10 cellular contexts compared by ENCODE assay signal in the genomic region with DNA sequence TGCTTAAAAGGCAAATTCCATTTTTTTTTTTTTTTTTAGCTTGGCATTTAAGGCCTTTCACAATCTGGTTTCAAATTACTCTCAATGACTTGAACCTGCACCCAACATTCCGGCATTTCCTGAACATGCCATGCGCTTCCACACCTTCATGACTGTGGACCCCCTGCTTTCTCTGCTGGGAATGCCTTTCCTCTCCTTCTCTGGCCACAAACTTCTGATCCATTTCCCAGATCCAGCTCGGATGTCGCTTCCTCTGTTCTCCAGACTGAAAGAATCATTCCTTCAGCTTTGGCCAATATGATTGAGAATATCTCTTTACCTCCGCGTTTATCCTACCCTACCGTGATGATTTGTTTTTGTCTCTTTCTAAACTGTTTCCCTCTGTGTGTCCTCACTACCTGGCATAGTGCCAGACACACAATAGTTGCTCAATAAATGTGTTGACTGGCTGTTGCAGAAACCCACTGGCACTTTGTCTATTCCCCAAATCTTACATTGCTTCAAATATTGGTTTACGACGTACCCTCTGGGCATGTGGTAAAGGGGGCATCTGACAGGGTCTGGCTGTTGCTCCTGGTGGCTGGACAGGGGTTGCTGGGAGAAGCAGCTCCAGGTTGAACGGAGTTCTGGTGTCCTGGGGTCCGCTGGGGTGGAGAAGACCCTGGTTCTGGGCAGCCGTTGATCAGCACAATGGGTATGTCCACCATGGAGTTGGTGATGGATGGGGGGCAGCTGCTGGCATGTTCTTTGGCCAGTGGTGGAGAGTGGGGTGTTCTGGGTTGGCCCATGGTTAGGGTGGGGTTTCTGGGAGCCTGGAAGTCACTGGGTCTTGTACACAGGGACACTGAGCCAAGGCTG. TPM values are rescaled to one million over a fixed set of nuclear protein-coding genes. Genes with fewer than 3 reads are reported as not detected.
A peak's percentile ranks its signal among the peaks of the same experiment; 100 is the strongest.
DNase-seq lines count a peak whose midpoint lies in the region; TF ChIP-seq lines count a peak whose summit lies in the region.
"Had no signal": no experiment of that assay in that cellular context is flagged by ENCODE, and none has a peak within 500 bp of the region (broad histone marks: within the 10 kb centered on the region; RNA-seq: fewer than 3 reads in every experiment).

No MANE protein-coding gene starts in this region.

- POLR2A ChIA-PET in activated CD4-positive, alpha-beta memory T cell treated with anti-CD3 and anti-CD28 coated beads for 36 hours (lab: Charles Lee) = interaction anchor here (1.4 kb wide), 2 partner anchors 11 to 31 kb away, joined by 4 to 5 read pairs; no protein-coding TSS in a partner anchor
- POLR2A ChIA-PET in activated CD4-positive, alpha-beta memory T cell treated with anti-CD3 and anti-CD28 coated beads, Interleukin-2, amount 10 ng/mL, durations not matched to agents 7 days and 5 days (lab: Charles Lee) = interaction anchor here (0.9 to 3.7 kb wide), 5 partner anchors 10 to 69 kb away, joined by 3 to 15 read pairs (median 4); partner anchors contain the start of gene TOP2A

- H3K9me2 ChIP-seq in MM.1S (replicated peaks; ENCODE audit: insufficient read depth, low read length) = no peaks in the 10 kb centered on the region

- DNase-seq in activated CD4-positive, alpha-beta memory T cell treated with anti-CD3 and anti-CD28 coated beads for 36 hours = no peak
- DNase-seq in activated CD4-positive, alpha-beta memory T cell treated with anti-CD3 and anti-CD28 coated beads, Interleukin-2, amount 10 ng/mL, durations not matched to agents 7 days and 5 days = no peak
- DNase-seq in SK-N-MC (ENCODE audit: low read depth, low spot score) (no peak), foreskin fibroblast (peak; percentile 63 to 74), NCI-H2196 treated with DMSO at 0.1 percent for 48 hours (lab: John Stamatoyannopoulos, UW; ENCODE audit: unreplicated experiment) (no peak), MM.1S (no peak), GOT3 (lab: John Stamatoyannopoulos, UW) (no peak)
- DNase-seq: activated gamma-delta T cell had no signal

- H3K27me3 ChIP-seq in stomach smooth muscle (ENCODE audit: control insufficient read depth in 1 of 2, insufficient read depth in 2 of 2, low read length in 2 of 2) (no peaks in the 10 kb centered on the region), MM.1S (replicated peaks; ENCODE audit: insufficient read depth, low read length) (peaks cover 64% of the 10 kb centered on the region)
- H3K27me3 ChIP-seq: BLaER1 had no signal

- H3F3A ChIP-seq in MM.1S (ENCODE audit: insufficient read depth, low read length) = no peaks in the 10 kb centered on the region

- H3K4me3 ChIP-seq in SK-N-MC = 0 out of 2 replicates have a peak overlapping the region, but pooled peaks have one; percentile 30
- no peak overlapping the region for H3K4me3 ChIP-seq in foreskin fibroblast (ENCODE audit: low read depth in 1 of 2, low read length in 2 of 2)
- H3K4me3 ChIP-seq in stomach smooth muscle (ENCODE audit: low read length in 2 of 2) = no peak overlapping the region
- no peak overlapping the region for H3K4me3 ChIP-seq in MM.1S (ENCODE audit: low read length)
- H3K4me3 ChIP-seq: BLaER1 had no signal

- H3K4me1 Mint-ChIP-seq in activated CD4-positive, alpha-beta memory T cell treated with anti-CD3 and anti-CD28 coated beads for 36 hours (ENCODE audit: low read depth) = peaks cover 73% of the 10 kb centered on the region
- peaks cover 95% of the 10 kb centered on the region for H3K4me1 Mint-ChIP-seq in activated CD4-positive, alpha-beta memory T cell treated with anti-CD3 and anti-CD28 coated beads, Interleukin-2, amount 10 ng/mL, durations not matched to agents 7 days and 5 days

- H3K9me3 Mint-ChIP-seq in activated CD4-positive, alpha-beta memory T cell treated with anti-CD3 and anti-CD28 coated beads for 36 hours = no peaks in the 10 kb centered on the region
- no peaks in the 10 kb centered on the region for H3K9me3 Mint-ChIP-seq in activated CD4-positive, alpha-beta memory T cell treated with anti-CD3 and anti-CD28 coated beads, Interleukin-2, amount 10 ng/mL, durations not matched to agents 7 days and 5 days

- H3K27me3 Mint-ChIP-seq in activated CD4-positive, alpha-beta memory T cell treated with anti-CD3 and anti-CD28 coated beads for 36 hours = no peaks in the 10 kb centered on the region
- H3K27me3 Mint-ChIP-seq in activated CD4-positive, alpha-beta memory T cell treated with anti-CD3 and anti-CD28 coated beads, Interleukin-2, amount 10 ng/mL, durations not matched to agents 7 days and 5 days = peaks cover 6% of the 10 kb centered on the region

- H4K20me1 ChIP-seq in MM.1S (ENCODE audit: insufficient read depth, low read length) = no peaks in the 10 kb centered on the region
- H4K20me1 ChIP-seq: BLaER1 had no signal

- H3K27ac Mint-ChIP-seq in activated CD4-positive, alpha-beta memory T cell treated with anti-CD3 and anti-CD28 coated beads for 36 hours = peak overlapping the region; percentile 74
- H3K27ac Mint-ChIP-seq in activated CD4-positive, alpha-beta memory T cell treated with anti-CD3 and anti-CD28 coated beads, Interleukin-2, amount 10 ng/mL, durations not matched to agents 7 days and 5 days = no peak overlapping the region

- H3K4me2 ChIP-seq in MM.1S (ENCODE audit: low read depth, low read length) = no peak overlapping the region

- H3K27ac ChIP-seq in SK-N-MC (no peak overlapping the region), stomach smooth muscle (ENCODE audit: low read length) (peak overlapping the region; percentile 67), MM.1S (ENCODE audit: low read length) (no peak overlapping the region)
- H3K27ac ChIP-seq: BLaER1 had no signal

- H3K9me3 ChIP-seq in SK-N-MC (ENCODE audit: low read depth, low read length) (no peaks in the 10 kb centered on the region), stomach smooth muscle (ENCODE audit: control insufficient read depth in 2 of 2, low read length in 2 of 2) (no peaks in the 10 kb centered on the region), MM.1S (replicated peaks; ENCODE audit: insufficient read depth, low read length) (no peaks in the 10 kb centered on the region)
- H3K9me3 ChIP-seq: BLaER1 had no signal

- no peak for TF ChIP-seq CTCF in foreskin fibroblast (IDR thresholded peaks at IDR 0.05; ENCODE audit: low read depth, low read length)
- no peak for TF ChIP-seq CTCF in MM.1S (IDR thresholded peaks at IDR 0.05; ENCODE audit: low read length)

- CTCF ChIA-PET in activated CD4-positive, alpha-beta memory T cell treated with anti-CD3 and anti-CD28 coated beads for 36 hours (lab: Charles Lee) = interaction anchor here (1.2 to 1.6 kb wide), 2 partner anchors 10 to 36 kb away, joined by 4 to 10 read pairs; no protein-coding TSS in a partner anchor
- CTCF ChIA-PET in activated CD4-positive, alpha-beta memory T cell treated with anti-CD3 and anti-CD28 coated beads, Interleukin-2, amount 10 ng/mL, durations not matched to agents 7 days and 5 days (lab: Charles Lee) = interaction anchor here (1.3 to 2.5 kb wide), 2 partner anchors 10 to 47 kb away, joined by 4 to 6 read pairs; no protein-coding TSS in a partner anchor

- H3K36me3 Mint-ChIP-seq in activated CD4-positive, alpha-beta memory T cell treated with anti-CD3 and anti-CD28 coated beads for 36 hours = no peaks in the 10 kb centered on the region
- peaks cover under 1% of the 10 kb centered on the region for H3K36me3 Mint-ChIP-seq in activated CD4-positive, alpha-beta memory T cell treated with anti-CD3 and anti-CD28 coated beads, Interleukin-2, amount 10 ng/mL, durations not matched to agents 7 days and 5 days (ENCODE audit: low read depth)

- no peak overlapping the region for H3K9ac ChIP-seq in SK-N-MC (ENCODE audit: insufficient read length)
- no peak overlapping the region for H3K9ac ChIP-seq in stomach smooth muscle (ENCODE audit: low read length in 2 of 2)
- no peak overlapping the region for H3K9ac ChIP-seq in MM.1S (ENCODE audit: low read length)
- H3K9ac ChIP-seq: BLaER1 had no signal

- H3K4me3 Mint-ChIP-seq in activated CD4-positive, alpha-beta memory T cell treated with anti-CD3 and anti-CD28 coated beads for 36 hours = no peak overlapping the region
- H3K4me3 Mint-ChIP-seq in activated CD4-positive, alpha-beta memory T cell treated with anti-CD3 and anti-CD28 coated beads, Interleukin-2, amount 10 ng/mL, durations not matched to agents 7 days and 5 days = no peak overlapping the region

- H2AFZ ChIP-seq in MM.1S (ENCODE audit: low read length) = no peak overlapping the region

- intact Hi-C loops in activated CD4-positive, alpha-beta memory T cell treated with anti-CD3 and anti-CD28 coated beads for 36 hours (cut with micrococcal nuclease) = no loop called here

- H3K36me3 ChIP-seq in SK-N-MC (ENCODE audit: insufficient read depth, low read length) = no peaks in the 10 kb centered on the region
- H3K36me3 ChIP-seq in stomach smooth muscle (ENCODE audit: control insufficient read depth in 2 of 2, insufficient read depth in 2 of 2, low read length in 2 of 2) = no peaks in the 10 kb centered on the region
- no peaks in the 10 kb centered on the region for H3K36me3 ChIP-seq in MM.1S (replicated peaks; ENCODE audit: insufficient read depth, low read length)
- H3K36me3 ChIP-seq: BLaER1 had no signal

- no peaks in the 10 kb centered on the region for H3K79me2 ChIP-seq in MM.1S (ENCODE audit: low read length)

- H3K4me1 ChIP-seq in stomach smooth muscle (ENCODE audit: control insufficient read depth, insufficient read depth, low read length) (peaks cover 44% of the 10 kb centered on the region), MM.1S (ENCODE audit: low read length) (no peaks in the 10 kb centered on the region)

RNA-seq across cellular contexts. Expression of gene TNS4, which starts 14.7 kb away (rescaled TPM):
- 10 to 100 TPM; 14.5 to 15.2 TPM for total RNA-seq in activated CD4-positive, alpha-beta memory T cell treated with anti-CD3 and anti-CD28 coated beads for 36 hours
- total RNA-seq in activated CD4-positive, alpha-beta memory T cell treated with anti-CD3 and anti-CD28 coated beads, Interleukin-2, amount 10 ng/mL, durations not matched to agents 7 days and 5 days = 10 to 100 TPM in 1 of 2 experiments, 1 to 10 TPM in 1; 9.5 to 12.7 TPM

RNA-seq across cellular contexts. Expression of gene IGFBP4, which starts 43.5 kb away (rescaled TPM):
- 10 to 100 TPM; 14.6 to 15.5 TPM for total RNA-seq in activated CD4-positive, alpha-beta memory T cell treated with anti-CD3 and anti-CD28 coated beads for 36 hours
- 10 to 100 TPM; 27.1 to 28.4 TPM for total RNA-seq in activated CD4-positive, alpha-beta memory T cell treated with anti-CD3 and anti-CD28 coated beads, Interleukin-2, amount 10 ng/mL, durations not matched to agents 7 days and 5 days

Comparison
In these comparisons a context has a peak if more than half of its experiments do, and no peak if none do; other contexts are left out.
1. DNase-seq: peak in foreskin fibroblast (2 of 2); none in activated CD4-positive, alpha-beta memory T cell treated with anti-CD3 and anti-CD28 coated beads for 36 hours (single experiment), activated CD4-positive, alpha-beta memory T cell treated with anti-CD3 and anti-CD28 coated beads, Interleukin-2, amount 10 ng/mL, durations not matched to agents 7 days and 5 days (single experiment), SK-N-MC (single experiment), NCI-H2196 treated with DMSO at 0.1 percent for 48 hours (single experiment), MM.1S (single experiment) and GOT3 (single experiment).